14 cellular contexts compared by ENCODE assay signal in genomic region chr3:179606534-179607085, GRCh38. TPM values are rescaled to one million over a fixed set of nuclear protein-coding genes. Genes with fewer than 3 reads are reported as not detected.
DNase-seq lines count a peak whose midpoint lies in the region; ATAC-seq, FAIRE-seq and TF ChIP-seq lines count a peak whose summit lies in the region.
"Had no signal": no experiment of that assay in that cellular context is flagged by ENCODE, and none has a peak within 500 bp of the region (broad histone marks: within the 10 kb centered on the region; RNA-seq: fewer than 3 reads in every experiment).

No MANE protein-coding gene starts in this region.

- H3K36me3 Mint-ChIP-seq in T-helper 2 cell treated with Interferon-gamma antibody and Interleukin-4, amounts not matched to agents 5 μg/mL and 100 μg/mL, for 36 hours (ENCODE audit: low read depth) = peaks cover 24% of the 10 kb centered on the region
- H3K36me3 Mint-ChIP-seq in activated CD8-positive, alpha-beta T cell treated with anti-CD3 and anti-CD28 coated beads for 36 hours (ENCODE audit: low read depth) = peaks cover 26% of the 10 kb centered on the region
- peaks cover 16% of the 10 kb centered on the region for H3K36me3 Mint-ChIP-seq in nephron (ENCODE audit: low read depth)

- TF ChIP-seq CTCF in activated CD8-positive, alpha-beta T cell treated with anti-CD3 and anti-CD28 coated beads for 36 hours (IDR thresholded peaks at IDR 0.05) = no peak
- TF ChIP-seq CTCF in nephron (IDR thresholded peaks at IDR 0.05; ENCODE audit: unreplicated experiment in 3 of 3) = no peak
- TF ChIP-seq CTCF in Peyer's patch (IDR thresholded peaks at IDR 0.05) = no peak
- no peak for TF ChIP-seq CTCF in upper lobe of right lung (IDR thresholded peaks at IDR 0.05)

- peak overlapping the region; percentile 55 for H3K27ac Mint-ChIP-seq in T-helper 2 cell treated with Interferon-gamma antibody and Interleukin-4, amounts not matched to agents 5 μg/mL and 100 μg/mL, for 36 hours
- peak overlapping the region; percentile 86 for H3K27ac Mint-ChIP-seq in activated CD8-positive, alpha-beta T cell treated with anti-CD3 and anti-CD28 coated beads for 36 hours
- H3K27ac Mint-ChIP-seq in nephron = peak overlapping the region in 1 of 3 experiments; percentile 46

- peaks cover 36% of the 10 kb centered on the region for H3K4me1 Mint-ChIP-seq in T-helper 2 cell treated with Interferon-gamma antibody and Interleukin-4, amounts not matched to agents 5 μg/mL and 100 μg/mL, for 36 hours (ENCODE audit: low read depth)
- H3K4me1 Mint-ChIP-seq in activated CD8-positive, alpha-beta T cell treated with anti-CD3 and anti-CD28 coated beads for 36 hours (ENCODE audit: low read depth) = peaks cover 36% of the 10 kb centered on the region
- peaks cover 24% of the 10 kb centered on the region for H3K4me1 Mint-ChIP-seq in nephron

- H3K36me3 ChIP-seq in small intestine (ENCODE audit: control insufficient read depth in 2 of 2, insufficient read depth in 2 of 2, low read length in 2 of 2) (peaks cover 0 to 1% of the 10 kb centered on the region in 2 donors), Peyer's patch (peaks cover 0 to 20% (median 0%) of the 10 kb centered on the region in 3 donors), upper lobe of right lung (peaks cover 27% of the 10 kb centered on the region)

- no peak for DNase-seq in T-helper 2 cell treated with Interferon-gamma antibody and Interleukin-4, amounts not matched to agents 5 μg/mL and 100 μg/mL, for 36 hours (ENCODE audit: low spot score)
- no peak for DNase-seq in T-helper 2 cell
- DNase-seq in activated CD8-positive, alpha-beta T cell treated with anti-CD3 and anti-CD28 coated beads for 36 hours = no peak
- no peak for DNase-seq in small intestine
- no peak for DNase-seq in Peyer's patch
- DNase-seq in upper lobe of right lung = no peak
- DNase-seq: activated CD8-positive, alpha-beta memory T cell treated with anti-CD3 and anti-CD28 coated beads, Interleukin-2, amount 50 U/mL, for 4 hours; GF-D8; KG1 had no signal

- H3K9me3 ChIP-seq in small intestine (ENCODE audit: control insufficient read depth, low read depth) (no peaks in the 10 kb centered on the region), Peyer's patch (no peaks in the 10 kb centered on the region), upper lobe of right lung (no peaks in the 10 kb centered on the region)

- CTCF ChIA-PET in activated CD8-positive, alpha-beta T cell treated with anti-CD3 and anti-CD28 coated beads for 36 hours (lab: Charles Lee) = interaction anchor here (0.6 to 2.1 kb wide), 3 partner anchors 27 to 46 kb away, joined by 3 to 6 read pairs (median 3); partner anchors contain the start of genes ACTL6A and USP13

- no peaks in the 10 kb centered on the region for H3K27me3 Mint-ChIP-seq in T-helper 2 cell treated with Interferon-gamma antibody and Interleukin-4, amounts not matched to agents 5 μg/mL and 100 μg/mL, for 36 hours (ENCODE audit: low read depth)
- no peaks in the 10 kb centered on the region for H3K27me3 Mint-ChIP-seq in activated CD8-positive, alpha-beta T cell treated with anti-CD3 and anti-CD28 coated beads for 36 hours
- H3K27me3 Mint-ChIP-seq in nephron (ENCODE audit: low read depth) = no peaks in the 10 kb centered on the region

- intact Hi-C loops in activated CD8-positive, alpha-beta T cell treated with anti-CD3 and anti-CD28 coated beads for 36 hours (cut with micrococcal nuclease) = no loop called here
- intact Hi-C loops in upper lobe of right lung (cut with DNase I) = no loop called here

- H3K4me1 ChIP-seq in small intestine (ENCODE audit: control insufficient read depth in 2 of 2, insufficient read depth in 1 of 2, low read depth in 1 of 2, low read length in 1 of 2) (peaks cover 0 to 2% of the 10 kb centered on the region in 2 donors), Peyer's patch (peaks cover 0 to 25% (median 9%) of the 10 kb centered on the region in 4 donors), upper lobe of right lung (peaks cover 16% of the 10 kb centered on the region)

- whole genome bisulfite sequencing in small intestine, 3 donors = 89 to 93% (median 90%) methylated on average over 4 of the region's 4 CpGs

- no peak for TF ChIP-seq POLR2A in Peyer's patch (IDR thresholded peaks at IDR 0.05)

- H3K27me3 ChIP-seq in small intestine (ENCODE audit: control insufficient read depth in 2 of 2, insufficient read depth in 2 of 2, low read length in 2 of 2) = no peaks in the 10 kb centered on the region
- no peaks in the 10 kb centered on the region for H3K27me3 ChIP-seq in Peyer's patch
- H3K27me3 ChIP-seq in upper lobe of right lung = no peaks in the 10 kb centered on the region

- POLR2A ChIA-PET in activated CD8-positive, alpha-beta T cell treated with anti-CD3 and anti-CD28 coated beads for 36 hours (lab: Charles Lee) = no interaction called here

- ATAC-seq in HG03159 (IDR thresholded peaks at IDR 0.05; ENCODE audit: unreplicated experiment) (peak; percentile 20), upper lobe of right lung (no peak)
- no peak for ATAC-seq in activated CD8-positive, alpha-beta T cell treated with anti-CD3 and anti-CD28 coated beads for 36 hours

- no peaks in the 10 kb centered on the region for H3K9me3 Mint-ChIP-seq in T-helper 2 cell treated with Interferon-gamma antibody and Interleukin-4, amounts not matched to agents 5 μg/mL and 100 μg/mL, for 36 hours
- no peaks in the 10 kb centered on the region for H3K9me3 Mint-ChIP-seq in activated CD8-positive, alpha-beta T cell treated with anti-CD3 and anti-CD28 coated beads for 36 hours
- no peaks in the 10 kb centered on the region for H3K9me3 Mint-ChIP-seq in nephron

- H3K4me3 ChIP-seq in small intestine (ENCODE audit: low read depth in 1 of 2, low read length in 2 of 2) = no peak overlapping the region
- H3K4me3 ChIP-seq in Peyer's patch = no peak overlapping the region
- no peak overlapping the region for H3K4me3 ChIP-seq in upper lobe of right lung
- H3K4me3 ChIP-seq: SK-N-MC had no signal

- no peak overlapping the region for H3K27ac ChIP-seq in small intestine (ENCODE audit: low read depth in 1 of 2, low read length in 1 of 2)
- H3K27ac ChIP-seq in Peyer's patch = peak overlapping the region in 1 of 4 donors; percentile 21
- no peak overlapping the region for H3K27ac ChIP-seq in upper lobe of right lung
- H3K27ac ChIP-seq: SK-N-MC had no signal

- no peak for FAIRE-seq in small intestine (lab: Jason Lieb, UNC)
- FAIRE-seq: A204.1, colon had no signal

- peak overlapping the region; percentile 2 for H3K4me3 Mint-ChIP-seq in T-helper 2 cell treated with Interferon-gamma antibody and Interleukin-4, amounts not matched to agents 5 μg/mL and 100 μg/mL, for 36 hours
- H3K4me3 Mint-ChIP-seq in activated CD8-positive, alpha-beta T cell treated with anti-CD3 and anti-CD28 coated beads for 36 hours = peak overlapping the region; percentile 48
- peak overlapping the region; percentile 65 to 84 (median 82) for H3K4me3 Mint-ChIP-seq in nephron

RNA-seq across cellular contexts. Expression of gene NDUFB5, which starts 2.0 kb away (rescaled TPM):
- 100 to 1,000 TPM; 110 to 113 TPM for total RNA-seq in activated CD8-positive, alpha-beta T cell treated with anti-CD3 and anti-CD28 coated beads for 36 hours
- 100 to 1,000 TPM; 124 to 184 (median 168) TPM for polyA plus RNA-seq in small intestine
- total RNA-seq in Peyer's patch = 100 to 1,000 TPM in 1 of 4 donors, 10 to 100 TPM in 3; 75.5 to 155 (median 88.7) TPM
- total RNA-seq in upper lobe of right lung = 92.0 TPM

RNA-seq across cellular contexts. Expression of gene MRPL47, which starts 2.2 kb away (rescaled TPM):
- total RNA-seq in activated CD8-positive, alpha-beta T cell treated with anti-CD3 and anti-CD28 coated beads for 36 hours = 10 to 100 TPM; 57.7 to 62.4 TPM
- 10 to 100 TPM; 48.4 to 56.0 (median 51.9) TPM for polyA plus RNA-seq in small intestine
- total RNA-seq in Peyer's patch (10 to 100 TPM; 11.0 to 20.6 (median 14.6) TPM), upper lobe of right lung (24.5 TPM)

RNA-seq across cellular contexts. Expression of gene ACTL6A, which starts 43.9 kb away (rescaled TPM):
- 10 to 100 TPM; 87.1 to 88.4 TPM for total RNA-seq in activated CD8-positive, alpha-beta T cell treated with anti-CD3 and anti-CD28 coated beads for 36 hours
- polyA plus RNA-seq in small intestine = 10 to 100 TPM; 31.3 to 44.8 (median 31.9) TPM
- total RNA-seq in Peyer's patch (10 to 100 TPM; 35.7 to 59.4 (median 36.5) TPM), upper lobe of right lung (33.2 TPM)

RNA-seq across cellular contexts. Expression of gene USP13, which starts 46.2 kb away (rescaled TPM):
- total RNA-seq in activated CD8-positive, alpha-beta T cell treated with anti-CD3 and anti-CD28 coated beads for 36 hours = 10 to 100 TPM in 1 of 2 experiments, 1 to 10 TPM in 1; 9.6 to 11.7 TPM
- 1 to 10 TPM in 1 of 3 donors, under 1 TPM in 2; 0.22 to 2.9 (median 0.81) TPM for polyA plus RNA-seq in small intestine
- total RNA-seq in Peyer's patch (10 to 100 TPM in 1 of 4 donors, 1 to 10 TPM in 3; 1.6 to 12.4 (median 5.7) TPM), upper lobe of right lung (15.4 TPM)

Comparison
In these comparisons a context has a peak if more than half of its experiments do, and no peak if none do; other contexts are left out.
1. H3K4me3 Mint-ChIP-seq: peak in every context shown above with its lines; median percentile 82 in nephron; 48 in activated CD8-positive, alpha-beta T cell treated with anti-CD3 and anti-CD28 coated beads for 36 hours; 2 in T-helper 2 cell treated with Interferon-gamma antibody and Interleukin-4, amounts not matched to agents 5 μg/mL and 100 μg/mL, for 36 hours.